Comparison of ENCODE assay signal across 1 cellular context in genomic region chr6:42257063-42257462, GRCh38.
TF ChIP-seq lines count a peak whose summit lies in the region.

No MANE protein-coding gene starts in this region.

TF ChIP-seq in endothelial cell of umbilical vein, 7 proteins besides CTCF, POLR2A, EP300 and RAD21 (continued from another document):
- no peak for TF ChIP-seq GATA2 (IDR thresholded peaks at IDR 0.05; ENCODE audit: insufficient read depth, insufficient read length, low read depth, low read length)
